Comparison of ENCODE assay signal across 11 cellular contexts in the genomic region with DNA sequence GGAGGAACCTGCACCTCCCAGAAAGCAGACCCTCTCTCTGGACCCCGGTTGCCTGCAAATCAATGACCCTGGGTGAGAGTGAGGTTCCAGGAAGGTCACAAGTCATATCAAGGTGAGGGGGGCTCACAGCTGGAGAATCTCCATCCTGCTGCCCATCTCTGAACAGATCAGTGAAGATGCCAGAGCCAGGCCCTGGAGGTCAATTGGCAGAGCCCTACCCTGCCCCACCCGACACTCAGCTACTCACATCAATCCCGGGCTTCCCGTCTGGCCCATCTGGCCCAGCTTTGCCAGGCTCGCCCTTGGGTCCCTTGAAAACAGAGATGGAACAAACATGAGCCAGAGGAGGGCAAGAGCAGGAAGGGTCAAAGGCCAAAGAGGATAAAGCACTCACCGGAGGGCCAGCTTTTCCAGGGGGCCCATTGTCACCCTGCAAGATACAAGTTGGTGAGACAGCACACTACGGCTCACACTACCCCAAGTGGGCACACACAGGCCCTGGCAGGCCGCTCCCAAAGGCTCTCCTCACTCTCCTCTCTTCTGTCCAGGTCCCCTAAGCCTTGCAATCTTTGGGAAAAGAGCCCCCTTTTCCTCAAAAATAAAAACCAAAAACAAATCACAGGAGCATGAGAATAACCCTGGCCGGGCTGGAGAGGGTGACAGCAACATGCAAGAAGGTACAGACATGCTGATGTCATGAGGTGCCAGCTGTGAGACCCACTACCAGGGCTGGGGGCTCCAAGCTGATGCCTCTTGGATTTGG. TPM values are rescaled to one million over a fixed set of nuclear protein-coding genes. Genes with fewer than 3 reads are reported as not detected.
DNase-seq lines count a peak whose midpoint lies in the region; TF ChIP-seq lines count a peak whose summit lies in the region.
"Had no signal": no experiment of that assay in that cellular context is flagged by ENCODE, and none has a peak within 500 bp of the region (broad histone marks: within the 10 kb centered on the region; RNA-seq: fewer than 3 reads in every experiment).

No MANE protein-coding gene starts in this region.

- TF ChIP-seq CTCF in nephron progenitor cell (IDR thresholded peaks at IDR 0.05), result no peak

- POLR2A ChIA-PET in CD4-positive, alpha-beta memory T cell (lab: Charles Lee; ENCODE audit: partially characterized antibody), result interaction anchor here (2.2 to 2.8 kb wide), 3 partner anchors 25 to 161 kb away, joined by 8 to 11 read pairs (median 9); no protein-coding TSS in a partner anchor

- no peak overlapping the region for H3K4me3 ChIP-seq in CD4-positive, alpha-beta memory T cell (ENCODE audit: low read length in 2 of 2)

- DNase-seq in CD4-positive, alpha-beta memory T cell, result no peak
- DNase-seq in nephron progenitor cell (no peak), T-helper 9 cell (no peak), SKM-1 (lab: John Stamatoyannopoulos, UW; ENCODE audit: unreplicated experiment) (no peak), kidney glomerular epithelial cell (lab: John Stamatoyannopoulos, UW) (no peak), G401 (ENCODE audit: low spot score) (no peak)
- DNase-seq: NCI-H2171 treated with DMSO at 0.1 percent for 48 hours had no signal

- H3K9me3 ChIP-seq in CD4-positive, alpha-beta memory T cell (ENCODE audit: control insufficient read depth in 1 of 2, low read length in 2 of 2), result no peaks in the 10 kb centered on the region
- H3K9me3 ChIP-seq: Peyer's patch had no signal

- H3K36me3 Mint-ChIP-seq in CD4-positive, alpha-beta memory T cell, result no peaks in the 10 kb centered on the region
- H3K36me3 Mint-ChIP-seq in IgD-negative memory B cell (no peaks in the 10 kb centered on the region), nephron progenitor cell (ENCODE audit: low read depth) (no peaks in the 10 kb centered on the region)
- no peaks in the 10 kb centered on the region for H3K36me3 Mint-ChIP-seq in dendritic cell treated with granulocyte-macrophage colony-stimulating factor and Interleukin-4, amounts not matched to agents 40 ng/mL and 50 ng/mL, for 4 days (ENCODE audit: low read depth)

- in situ Hi-C loops in G401 (cut with HindIII; ENCODE audit: low sequenced_read_pairs), result no loop called here

- no peaks in the 10 kb centered on the region for H3K36me3 ChIP-seq in CD4-positive, alpha-beta memory T cell (ENCODE audit: insufficient read depth, low read length)
- H3K36me3 ChIP-seq: Peyer's patch had no signal

- intact Hi-C loops in CD4-positive, alpha-beta memory T cell (cut with micrococcal nuclease), result loop anchor here (2.0 kb wide), 1 partner anchor 153 kb away; a partner anchor contains a TSS
- intact Hi-C loops in dendritic cell treated with granulocyte-macrophage colony-stimulating factor and Interleukin-4, amounts not matched to agents 40 ng/mL and 50 ng/mL, for 4 days (cut with micrococcal nuclease), result loop anchor here (10.0 kb wide), 1 partner anchor 229 kb away; no protein-coding TSS in a partner anchor

- H3K27me3 ChIP-seq in CD4-positive, alpha-beta memory T cell (ENCODE audit: insufficient read depth, low read length), result no peaks in the 10 kb centered on the region

- peaks cover 44% of the 10 kb centered on the region for H3K4me1 ChIP-seq in CD4-positive, alpha-beta memory T cell (ENCODE audit: insufficient read depth, low read length)

- peaks cover 13 to 65% (median 32%) of the 10 kb centered on the region in 4 donors for H3K4me1 Mint-ChIP-seq in CD4-positive, alpha-beta memory T cell
- H3K4me1 Mint-ChIP-seq in IgD-negative memory B cell (peaks cover 31 to 42% (median 33%) of the 10 kb centered on the region in 3 donors), nephron progenitor cell (peaks cover 40% of the 10 kb centered on the region)
- peaks cover 60% of the 10 kb centered on the region for H3K4me1 Mint-ChIP-seq in dendritic cell treated with granulocyte-macrophage colony-stimulating factor and Interleukin-4, amounts not matched to agents 40 ng/mL and 50 ng/mL, for 4 days (ENCODE audit: low read depth)

- peak overlapping the region in 4 of 8 donors; percentile 57 to 95 (median 66) for H3K4me3 Mint-ChIP-seq in CD4-positive, alpha-beta memory T cell
- H3K4me3 Mint-ChIP-seq in IgD-negative memory B cell (peak overlapping the region in 3 of 4 donors; percentile 74 to 93 (median 86)), nephron progenitor cell (peak overlapping the region; percentile 75)
- H3K4me3 Mint-ChIP-seq in dendritic cell treated with granulocyte-macrophage colony-stimulating factor and Interleukin-4, amounts not matched to agents 40 ng/mL and 50 ng/mL, for 4 days, result no peak overlapping the region

- H3K27ac ChIP-seq in CD4-positive, alpha-beta memory T cell (ENCODE audit: low read depth, low read length), result no peak overlapping the region

- H3K27me3 Mint-ChIP-seq in CD4-positive, alpha-beta memory T cell, result peaks cover 10 to 15% of the 10 kb centered on the region in 2 donors
- peaks cover 11% of the 10 kb centered on the region for H3K27me3 Mint-ChIP-seq in IgD-negative memory B cell
- H3K27me3 Mint-ChIP-seq in dendritic cell treated with granulocyte-macrophage colony-stimulating factor and Interleukin-4, amounts not matched to agents 40 ng/mL and 50 ng/mL, for 4 days, result peaks cover 46% of the 10 kb centered on the region
- peaks cover 50% of the 10 kb centered on the region for H3K27me3 Mint-ChIP-seq in nephron progenitor cell (ENCODE audit: low read depth, poor library complexity)

- H3K9me3 Mint-ChIP-seq in CD4-positive, alpha-beta memory T cell, result no peaks in the 10 kb centered on the region
- H3K9me3 Mint-ChIP-seq in IgD-negative memory B cell (no peaks in the 10 kb centered on the region), nephron progenitor cell (no peaks in the 10 kb centered on the region)
- H3K9me3 Mint-ChIP-seq in dendritic cell treated with granulocyte-macrophage colony-stimulating factor and Interleukin-4, amounts not matched to agents 40 ng/mL and 50 ng/mL, for 4 days, result no peaks in the 10 kb centered on the region

- CTCF ChIA-PET in CD4-positive, alpha-beta memory T cell (lab: Charles Lee; ENCODE audit: partially characterized antibody), result interaction anchor here (0.8 to 6.1 kb wide), 24 partner anchors 10 to 282 kb away, joined by 3 to 62 read pairs (median 5); a partner anchor contains a TSS

- peak overlapping the region in 4 of 7 donors; percentile 68 to 91 (median 72) for H3K27ac Mint-ChIP-seq in CD4-positive, alpha-beta memory T cell
- H3K27ac Mint-ChIP-seq in IgD-negative memory B cell (peak overlapping the region in 2 of 3 donors; percentile 74 to 90), nephron progenitor cell (no peak overlapping the region)
- H3K27ac Mint-ChIP-seq in dendritic cell treated with granulocyte-macrophage colony-stimulating factor and Interleukin-4, amounts not matched to agents 40 ng/mL and 50 ng/mL, for 4 days, result peak overlapping the region; percentile 44

RNA-seq across cellular contexts. Expression of a gene that starts 2.9 kb away (rescaled TPM):
- 1 to 10 TPM; 2.1 to 2.8 TPM for total RNA-seq in CD4-positive, alpha-beta memory T cell
- under 1 TPM in 1 of 2 donors, not detected in 1; 0.41 TPM for polyA plus RNA-seq in CD4-positive, alpha-beta memory T cell
- polyA plus RNA-seq in IgD-negative memory B cell, result 3.0 TPM
- 4.0 and 6.4 TPM in 2 replicates for total RNA-seq in G401 (2014; rRNA removed; shearing (Covaris generic))
- total RNA-seq: MCF 10A had no signal

RNA-seq across cellular contexts. Expression of a gene that starts 56.1 kb away (rescaled TPM):
- 10 to 100 TPM; 19.7 to 21.0 TPM for total RNA-seq in CD4-positive, alpha-beta memory T cell
- 10 to 100 TPM; 27.1 to 44.1 TPM for polyA plus RNA-seq in CD4-positive, alpha-beta memory T cell
- polyA plus RNA-seq in IgD-negative memory B cell, result 22.9 TPM
- total RNA-seq in G401 (2014; rRNA removed; shearing (Covaris generic)), result 16.1 and 36.0 TPM in 2 replicates

RNA-seq across cellular contexts. Expression of a gene that starts 59.4 kb away (rescaled TPM):
- total RNA-seq in CD4-positive, alpha-beta memory T cell, result 100 to 1,000 TPM; 123 TPM
- polyA plus RNA-seq in CD4-positive, alpha-beta memory T cell, result 100 to 1,000 TPM; 258 to 358 TPM
- polyA plus RNA-seq in IgD-negative memory B cell, result 624 TPM
- total RNA-seq in G401 (2014; rRNA removed; shearing (Covaris generic)), result 15.0 and 21.9 TPM in 2 replicates
